ENCODE assay signal across 8 cellular contexts in genomic region chr2:101205521-101205998, GRCh38. TPM values are rescaled to one million over a fixed set of nuclear protein-coding genes. Genes with fewer than 3 reads are reported as not detected.
DNase-seq lines count a peak whose midpoint lies in the region; ATAC-seq and TF ChIP-seq lines count a peak whose summit lies in the region.

No MANE protein-coding gene starts in this region.

- H3K27ac Mint-ChIP-seq in activated naive CD4-positive, alpha-beta T cell treated with anti-CD3 and anti-CD28 coated beads, Interleukin-2, amount 50 U/mL, for 72 hours: peak overlapping the region; percentile 66 to 84

- H3K36me3 Mint-ChIP-seq in activated naive CD4-positive, alpha-beta T cell treated with anti-CD3 and anti-CD28 coated beads, Interleukin-2, amount 50 U/mL, for 72 hours: no peaks in the 10 kb centered on the region

- ATAC-seq in activated naive CD4-positive, alpha-beta T cell treated with anti-CD3 and anti-CD28 coated beads, Interleukin-2, amount 50 U/mL, for 72 hours: peak; percentile 92 to 100
- ATAC-seq in HG03457 (IDR thresholded peaks at IDR 0.05; ENCODE audit: unreplicated experiment): no peak

- TF ChIP-seq CTCF in GM10266 (IDR thresholded peaks at IDR 0.05; ENCODE audit: control insufficient read depth, insufficient read depth, low read depth, missing control alignments) (peak; percentile 45), parathyroid adenoma (IDR thresholded peaks at IDR 0.05) (peak; percentile 75)

- H3K9me3 Mint-ChIP-seq in activated naive CD4-positive, alpha-beta T cell treated with anti-CD3 and anti-CD28 coated beads, Interleukin-2, amount 50 U/mL, for 72 hours: no peaks in the 10 kb centered on the region

- no peak overlapping the region for H3K27ac ChIP-seq in parathyroid adenoma

- H3K79me2 ChIP-seq in parathyroid adenoma: no peaks in the 10 kb centered on the region

- peak overlapping the region; percentile 16 for H3K4me2 ChIP-seq in parathyroid adenoma (ENCODE audit: low read length)

- H3K36me3 ChIP-seq in MG63 (no peaks in the 10 kb centered on the region), parathyroid adenoma (ENCODE audit: control insufficient read depth, insufficient read depth, low read length) (no peaks in the 10 kb centered on the region)

- H3K9me3 ChIP-seq in MG63 (0 out of 2 replicates have a peak, but pooled peaks cover 2% of the 10 kb centered on the region), parathyroid adenoma (ENCODE audit: control insufficient read depth, low read length) (no peaks in the 10 kb centered on the region)

- no peaks in the 10 kb centered on the region for H3K4me1 ChIP-seq in parathyroid adenoma

- H3K27me3 ChIP-seq in MG63 (no peaks in the 10 kb centered on the region), parathyroid adenoma (ENCODE audit: control insufficient read depth, insufficient read depth, low read length) (no peaks in the 10 kb centered on the region)

- H3K4me3 ChIP-seq in MG63 (peak overlapping the region; percentile 31), parathyroid adenoma (ENCODE audit: low read depth, low read length) (peak overlapping the region; percentile 3)

- intact Hi-C loops in head of caudate nucleus (cut with DNase I): loop anchor here (5.0 kb wide), 1 partner anchor 193 kb away; no protein-coding TSS in a partner anchor

- in situ Hi-C loops in SK-MEL-5 (cut with HindIII; ENCODE audit: low pct_unique_long_range_greater_than_20kb, low sequenced_read_pairs): no loop called here

- no peak overlapping the region for H3K9ac ChIP-seq in parathyroid adenoma

- H2AFZ ChIP-seq in parathyroid adenoma: peak overlapping the region; percentile 63

- DNase-seq in GM10266 (ENCODE audit: extremely low spot score) (peak; percentile 49), MG63 (peak; percentile 78), SK-MEL-5 (ENCODE audit: low read depth, low spot score) (peak; percentile 92), head of caudate nucleus (peak; percentile 16 to 89 (median 60)), NCI-H187 treated with DMSO at 0.1 percent for 48 hours (lab: John Stamatoyannopoulos, UW) (no peak)
- DNase-seq in activated naive CD4-positive, alpha-beta T cell treated with anti-CD3 and anti-CD28 coated beads, Interleukin-2, amount 50 U/mL, for 72 hours (ENCODE audit: low spot score in 2 of 2): peak; percentile 31 to 58

RNA-seq across cellular contexts. Expression of gene CNOT11, which starts 47.1 kb away (rescaled TPM):
- 52.6 and 64.1 TPM in 2 replicates for total RNA-seq in MG63 (2014; rRNA removed; shearing (Covaris generic); ENCODE audit: low replicate concordance)
- 55.1 and 60.3 TPM in 2 replicates for total RNA-seq in SK-MEL-5 (2014; rRNA removed; shearing (Covaris generic))
- polyA plus RNA-seq in SK-MEL-5 (2015; cell fraction: cytosol; rRNA removed): 60.1 and 61.7 TPM in 2 replicates
- 69.7 and 91.1 TPM in 2 replicates for polyA plus RNA-seq in SK-MEL-5 (2015; cell fraction: nucleus; rRNA removed)
- 10 to 100 TPM; 46.1 to 56.4 TPM for total RNA-seq in activated naive CD4-positive, alpha-beta T cell treated with anti-CD3 and anti-CD28 coated beads, Interleukin-2, amount 50 U/mL, for 72 hours

RNA-seq across cellular contexts. Expression of gene TBC1D8, which starts 54.4 kb away (rescaled TPM):
- 9.5 and 15.5 TPM in 2 replicates for total RNA-seq in MG63 (2014; rRNA removed; shearing (Covaris generic); ENCODE audit: low replicate concordance)
- 16.2 and 16.9 TPM in 2 replicates for total RNA-seq in SK-MEL-5 (2014; rRNA removed; shearing (Covaris generic))
- 22.4 and 33.0 TPM in 2 replicates for polyA plus RNA-seq in SK-MEL-5 (2015; cell fraction: cytosol; rRNA removed)
- 128 and 212 TPM in 2 replicates for polyA plus RNA-seq in SK-MEL-5 (2015; cell fraction: nucleus; rRNA removed)
- total RNA-seq in activated naive CD4-positive, alpha-beta T cell treated with anti-CD3 and anti-CD28 coated beads, Interleukin-2, amount 50 U/mL, for 72 hours: 10 to 100 TPM in 1 of 2 donors, 1 to 10 TPM in 1; 2.6 to 12.1 TPM
